ENCODE assay signal across 32 cellular contexts in genomic region chr20:51567622-51568021, GRCh38.
"Had no signal": no experiment of that assay in that cellular context is flagged by ENCODE, and none has a peak within 500 bp of the region (broad histone marks: within the 10 kb centered on the region; RNA-seq: fewer than 3 reads in every experiment).

No MANE protein-coding gene starts in this region.

- H3K9me3 ChIP-seq: ovary, psoas muscle, suprapubic skin, testis, tibial artery, transverse colon, upper lobe of right lung, uterus had no signal

- H3K27ac ChIP-seq: ovary, parathyroid adenoma, psoas muscle, skin epidermis, spleen, suprapubic skin, testis, tibial artery, transverse colon, upper lobe of right lung, uterus had no signal

- H3K36me3 ChIP-seq: ovary, spleen, suprapubic skin, tibial artery, transverse colon, upper lobe of right lung, uterus had no signal

- H3K4me3 Mint-ChIP-seq: naive B cell; naive thymus-derived CD8-positive, alpha-beta T cell; natural killer cell treated with Interleukin-12 subunit alpha and Interleukin-12 subunit beta and Interleukin-15 and Interleukin-18, amount 100 ng/mL, for 72 hours; nephron progenitor cell; neural crest cell; stimulated activated naive CD8-positive, alpha-beta T cell treated with anti-CD3 and anti-CD28 coated beads, Interleukin-15, amount 100 ng/mL, for 72 hours; type B pancreatic cell had no signal

- H3K9me3 Mint-ChIP-seq: natural killer cell treated with Interleukin-12 subunit alpha and Interleukin-12 subunit beta and Interleukin-15 and Interleukin-18, amount 100 ng/mL, for 72 hours; neural crest cell; type B pancreatic cell had no signal

- H2AFZ ChIP-seq: parathyroid adenoma had no signal

- H3K36me3 Mint-ChIP-seq: natural killer cell treated with Interleukin-12 subunit alpha and Interleukin-12 subunit beta and Interleukin-15 and Interleukin-18, amount 100 ng/mL, for 72 hours; type B pancreatic cell had no signal

- H3K27me3 ChIP-seq: ovary, suprapubic skin, testis, uterus had no signal

- H3K4me3 ChIP-seq: ovary, psoas muscle, skin epidermis, smooth muscle cell, spleen, suprapubic skin, testis, tibial artery, transverse colon, upper lobe of right lung, uterus had no signal

- DNase-seq: naive B cell; naive thymus-derived CD8-positive, alpha-beta T cell; nephron progenitor cell; occipital lobe; ovary; posterior cingulate gyrus; psoas muscle; right cardiac atrium; spleen; stimulated activated CD4-positive, alpha-beta T cell treated with anti-CD3 and anti-CD28 coated beads, Interleukin-12 subunit alpha, Interleukin-12 subunit beta, amount 100 ng/mL, for 4 hours; stimulated activated CD4-positive, alpha-beta T cell treated with anti-CD3 and anti-CD28 coated beads, Interleukin-1b, Interleukin-23, amount 100 ng/mL, for 48 hours; stimulated activated CD4-positive, alpha-beta T cell treated with anti-CD3 and anti-CD28 coated beads, Interleukin-4, amount 100 ng/mL, for 1 hour; stimulated activated CD4-positive, alpha-beta T cell treated with anti-CD3 and anti-CD28 coated beads, Interleukin-4, amount 100 ng/mL, for 4 hours; stimulated activated CD8-positive, alpha-beta memory T cell treated with anti-CD3 and anti-CD28 coated beads, Interleukin-4, amount 100 ng/mL, for 48 hours; stimulated activated naive CD4-positive, alpha-beta T cell; stimulated activated naive CD8-positive, alpha-beta T cell treated with anti-CD3 and anti-CD28 coated beads, Interleukin-15, amount 100 ng/mL, for 72 hours; stimulated activated naive CD8-positive, alpha-beta T cell treated with anti-CD3 and anti-CD28 coated beads, Interleukin-15, Interleukin-2, amounts not matched to agents 100 U/mL and 50 U/mL, for 24 hours; substantia nigra; testis; tibial artery; transverse colon; upper lobe of right lung; uterus had no signal

- H3K4me1 ChIP-seq: parathyroid adenoma had no signal

- ATAC-seq: naive thymus-derived CD8-positive, alpha-beta T cell; natural killer cell treated with Interleukin-12 subunit alpha and Interleukin-12 subunit beta and Interleukin-15 and Interleukin-18, amount 100 ng/mL, for 72 hours; psoas muscle; right cardiac atrium; sciatic nerve; stimulated activated naive CD8-positive, alpha-beta T cell treated with anti-CD3 and anti-CD28 coated beads, Interleukin-15, amount 100 ng/mL, for 72 hours; stimulated activated naive CD8-positive, alpha-beta T cell treated with anti-CD3 and anti-CD28 coated beads, Interleukin-15, Interleukin-2, amounts not matched to agents 100 U/mL and 50 U/mL, for 24 hours; upper lobe of right lung had no signal

- H3K4me2 ChIP-seq: smooth muscle cell had no signal

- H3K27ac Mint-ChIP-seq: naive thymus-derived CD8-positive, alpha-beta T cell; natural killer cell treated with Interleukin-12 subunit alpha and Interleukin-12 subunit beta and Interleukin-15 and Interleukin-18, amount 100 ng/mL, for 72 hours; nephron progenitor cell; progenitor cell of endocrine pancreas; stimulated activated naive CD8-positive, alpha-beta T cell treated with anti-CD3 and anti-CD28 coated beads, Interleukin-15, amount 100 ng/mL, for 72 hours; type B pancreatic cell had no signal

- H3K9ac ChIP-seq: parathyroid adenoma had no signal
